8 cellular contexts compared by ENCODE assay signal in the genomic region with DNA sequence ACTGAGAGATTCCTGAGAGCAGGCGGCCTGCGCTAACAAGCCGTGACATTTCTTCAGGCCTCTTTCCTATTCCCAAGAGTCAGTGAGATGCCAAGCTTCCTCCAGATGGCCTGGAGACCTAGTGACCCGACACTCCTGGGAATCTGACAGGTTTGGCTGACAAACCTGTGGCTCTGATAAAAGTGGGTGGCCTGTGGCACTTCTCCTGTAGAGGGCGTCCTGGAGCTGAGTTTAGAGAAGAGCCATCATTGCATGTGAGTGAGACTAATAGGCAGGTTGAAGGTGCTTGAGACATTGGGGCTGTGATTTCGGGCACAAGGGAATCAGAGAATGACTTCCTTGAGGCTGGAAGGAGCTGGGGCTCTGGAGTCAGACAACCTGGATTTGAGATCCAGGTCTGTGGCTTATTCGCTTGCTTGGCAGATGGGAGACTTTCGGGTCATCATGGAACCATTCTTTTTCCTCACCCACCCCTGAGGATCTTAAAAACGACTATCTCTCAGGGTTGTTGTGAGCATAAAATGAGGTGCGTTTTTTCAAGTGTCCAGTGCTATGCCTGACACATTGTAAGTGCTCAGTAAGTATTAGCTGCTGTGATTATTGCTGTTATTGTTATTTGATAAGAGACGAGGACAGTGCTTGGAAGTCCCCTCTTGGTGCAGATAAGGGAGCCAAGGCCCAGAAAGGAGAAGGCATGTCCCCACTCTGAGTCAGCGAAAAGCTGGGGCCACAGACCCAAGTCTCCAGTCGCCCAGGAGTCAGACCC.
DNase-seq lines count a peak whose midpoint lies in the region; ATAC-seq, FAIRE-seq and TF ChIP-seq lines count a peak whose summit lies in the region.

No MANE protein-coding gene starts in this region.

- no peaks in the 10 kb centered on the region for H3K36me3 ChIP-seq in kidney (ENCODE audit: control insufficient read depth in 1 of 2, insufficient read depth in 2 of 2, low read length in 2 of 2)

- CTCF ChIA-PET in activated CD8-positive, alpha-beta T cell treated with anti-CD3 and anti-CD28 coated beads for 36 hours (lab: Charles Lee): interaction anchor here (0.8 to 3.1 kb wide), 10 partner anchors 12 to 280 kb away, joined by 3 to 13 read pairs (median 4); partner anchors contain the start of gene SCN10A

- H3K27ac ChIP-seq in kidney (ENCODE audit: low read depth in 2 of 2, low read length in 2 of 2): no peak overlapping the region

- no peak for ATAC-seq in activated CD8-positive, alpha-beta T cell treated with anti-CD3 and anti-CD28 coated beads for 36 hours
- ATAC-seq in GM21717 (IDR thresholded peaks at IDR 0.05; ENCODE audit: unreplicated experiment) (no peak), natural killer cell (no peak)

- H3K27ac Mint-ChIP-seq in activated CD8-positive, alpha-beta T cell treated with anti-CD3 and anti-CD28 coated beads for 36 hours: no peak overlapping the region
- H3K27ac Mint-ChIP-seq in natural killer cell: no peak overlapping the region

- TF ChIP-seq CTCF in activated CD8-positive, alpha-beta T cell treated with anti-CD3 and anti-CD28 coated beads for 36 hours (IDR thresholded peaks at IDR 0.05): peak; percentile 64
- TF ChIP-seq CTCF in kidney (IDR thresholded peaks at IDR 0.05; ENCODE audit: borderline replicate concordance, extremely low read depth, insufficient read depth) (peak; percentile 28), natural killer cell (IDR thresholded peaks at IDR 0.05) (no peak)

- no peak overlapping the region for H3K4me3 Mint-ChIP-seq in activated CD8-positive, alpha-beta T cell treated with anti-CD3 and anti-CD28 coated beads for 36 hours
- H3K4me3 Mint-ChIP-seq in natural killer cell: no peak overlapping the region

- H3K4me1 Mint-ChIP-seq in activated CD8-positive, alpha-beta T cell treated with anti-CD3 and anti-CD28 coated beads for 36 hours (ENCODE audit: low read depth): no peaks in the 10 kb centered on the region
- H3K4me1 Mint-ChIP-seq in natural killer cell: no peaks in the 10 kb centered on the region

- no peaks in the 10 kb centered on the region for H3K36me3 Mint-ChIP-seq in activated CD8-positive, alpha-beta T cell treated with anti-CD3 and anti-CD28 coated beads for 36 hours (ENCODE audit: low read depth)
- H3K36me3 Mint-ChIP-seq in natural killer cell: no peaks in the 10 kb centered on the region

- DNase-seq in activated CD8-positive, alpha-beta memory T cell treated with anti-CD3 and anti-CD28 coated beads, Interleukin-2, amount 50 U/mL, for 48 hours: peak; percentile 71
- DNase-seq in activated CD8-positive, alpha-beta memory T cell treated with anti-CD3 and anti-CD28 coated beads for 24 hours: no peak
- DNase-seq in KG1 (lab: John Stamatoyannopoulos, UW): peak; percentile 23
- DNase-seq in activated CD8-positive, alpha-beta T cell treated with anti-CD3 and anti-CD28 coated beads for 36 hours: peak; percentile 74
- no peak for DNase-seq in kidney
- DNase-seq in activated gamma-delta T cell treated with Interleukin-2 at 50 U/mL for 16 hours: no peak
- no peak for DNase-seq in natural killer cell

- peaks cover 19% of the 10 kb centered on the region for H3K27me3 Mint-ChIP-seq in activated CD8-positive, alpha-beta T cell treated with anti-CD3 and anti-CD28 coated beads for 36 hours
- peaks cover 14% of the 10 kb centered on the region in 2 donors for H3K27me3 Mint-ChIP-seq in natural killer cell (ENCODE audit: low read depth in 2 of 2)

- H3K9ac ChIP-seq in kidney (ENCODE audit: low read length in 2 of 2): no peak overlapping the region

- POLR2A ChIA-PET in activated CD8-positive, alpha-beta T cell treated with anti-CD3 and anti-CD28 coated beads for 36 hours (lab: Charles Lee): no interaction called here

- H3K4me1 ChIP-seq in kidney (ENCODE audit: control insufficient read depth in 1 of 2, insufficient read depth in 1 of 2, low read depth in 1 of 2, low read length in 2 of 2): no peaks in the 10 kb centered on the region

- intact Hi-C loops in activated CD8-positive, alpha-beta T cell treated with anti-CD3 and anti-CD28 coated beads for 36 hours (cut with micrococcal nuclease): loop anchor here (5.0 to 10.0 kb wide), 2 partner anchors 103 to 256 kb away; no protein-coding TSS in a partner anchor
- intact Hi-C loops in kidney (cut with DNase I): no loop called here
- intact Hi-C loops in natural killer cell (cut with micrococcal nuclease): no loop called here

- FAIRE-seq in kidney (lab: Jason Lieb, UNC): no peak

- H3K9me3 Mint-ChIP-seq in activated CD8-positive, alpha-beta T cell treated with anti-CD3 and anti-CD28 coated beads for 36 hours: no peaks in the 10 kb centered on the region
- no peaks in the 10 kb centered on the region for H3K9me3 Mint-ChIP-seq in natural killer cell

- H3K9me3 ChIP-seq in kidney (ENCODE audit: control insufficient read depth in 1 of 2, low read length in 2 of 2): no peaks in the 10 kb centered on the region

- H3K4me3 ChIP-seq in kidney (ENCODE audit: low read length in 2 of 2): no peak overlapping the region

Comparison
In these comparisons a context has a peak if more than half of its experiments do, and no peak if none do; other contexts are left out.
1. DNase-seq: peak in activated CD8-positive, alpha-beta memory T cell treated with anti-CD3 and anti-CD28 coated beads, Interleukin-2, amount 50 U/mL, for 48 hours (single experiment), KG1 (single experiment) and activated CD8-positive, alpha-beta T cell treated with anti-CD3 and anti-CD28 coated beads for 36 hours (single experiment); none in activated CD8-positive, alpha-beta memory T cell treated with anti-CD3 and anti-CD28 coated beads for 24 hours (single experiment), kidney (single experiment), activated gamma-delta T cell treated with Interleukin-2 at 50 U/mL for 16 hours (single experiment) and natural killer cell (single experiment).